ENCODE assay signal across 24 cellular contexts in genomic region chr12:131363841-131364425, GRCh38.
"Had no signal": no experiment of that assay in that cellular context is flagged by ENCODE, and none has a peak within 500 bp of the region (broad histone marks: within the 10 kb centered on the region; RNA-seq: fewer than 3 reads in every experiment).

No MANE protein-coding gene starts in this region.

- H3K9me3 Mint-ChIP-seq: effector memory CD8-positive, alpha-beta T cell; natural killer cell had no signal

- H3K9me3 ChIP-seq: esophagus squamous epithelium, lower lobe of right lung, psoas muscle, spleen, stomach, thyroid gland, vagina had no signal

- H3K4me1 ChIP-seq: esophagus squamous epithelium, heart right ventricle, lower lobe of right lung, psoas muscle, spleen, stomach had no signal

- H3K4me3 Mint-ChIP-seq: effector memory CD8-positive, alpha-beta T cell; natural killer cell; neural crest cell had no signal

- H3K36me3 ChIP-seq: esophagus squamous epithelium, heart right ventricle, lower lobe of right lung, spleen, stomach, thyroid gland, vagina had no signal

- H3K27ac ChIP-seq: esophagus squamous epithelium, heart right ventricle, lower lobe of right lung, psoas muscle, skin epidermis, spleen, stomach, thyroid gland, vagina had no signal

- H3K4me3 ChIP-seq: esophagus squamous epithelium, heart right ventricle, lower lobe of right lung, psoas muscle, skin epidermis, spleen, stomach, thyroid gland, vagina had no signal

- H3K4me1 Mint-ChIP-seq: natural killer cell had no signal

- FAIRE-seq: endometrium, islet of Langerhans had no signal

- H3K27me3 ChIP-seq: thyroid gland, vagina had no signal

- DNase-seq: cortex of kidney; effector memory CD8-positive, alpha-beta T cell; erythroblast; esophagus squamous epithelium; foreskin melanocyte; glutamatergic neuron; heart right ventricle; hippocampal formation; kidney glomerular epithelial cell; left ventricle myocardium superior; lower lobe of right lung; natural killer cell; psoas muscle; right cardiac atrium; spleen; stimulated activated naive CD4-positive, alpha-beta T cell treated with Interleukin-2 at 50 U/mL for 16 hours; trophoblast cell had no signal

- ATAC-seq: effector memory CD8-positive, alpha-beta T cell; heart right ventricle; left ventricle myocardium superior; lower lobe of right lung; natural killer cell; psoas muscle; right cardiac atrium had no signal

- H3K36me3 Mint-ChIP-seq: natural killer cell had no signal

- H3K27ac Mint-ChIP-seq: effector memory CD8-positive, alpha-beta T cell; natural killer cell had no signal
